ENCODE assay signal across 9 cellular contexts in the genomic region with DNA sequence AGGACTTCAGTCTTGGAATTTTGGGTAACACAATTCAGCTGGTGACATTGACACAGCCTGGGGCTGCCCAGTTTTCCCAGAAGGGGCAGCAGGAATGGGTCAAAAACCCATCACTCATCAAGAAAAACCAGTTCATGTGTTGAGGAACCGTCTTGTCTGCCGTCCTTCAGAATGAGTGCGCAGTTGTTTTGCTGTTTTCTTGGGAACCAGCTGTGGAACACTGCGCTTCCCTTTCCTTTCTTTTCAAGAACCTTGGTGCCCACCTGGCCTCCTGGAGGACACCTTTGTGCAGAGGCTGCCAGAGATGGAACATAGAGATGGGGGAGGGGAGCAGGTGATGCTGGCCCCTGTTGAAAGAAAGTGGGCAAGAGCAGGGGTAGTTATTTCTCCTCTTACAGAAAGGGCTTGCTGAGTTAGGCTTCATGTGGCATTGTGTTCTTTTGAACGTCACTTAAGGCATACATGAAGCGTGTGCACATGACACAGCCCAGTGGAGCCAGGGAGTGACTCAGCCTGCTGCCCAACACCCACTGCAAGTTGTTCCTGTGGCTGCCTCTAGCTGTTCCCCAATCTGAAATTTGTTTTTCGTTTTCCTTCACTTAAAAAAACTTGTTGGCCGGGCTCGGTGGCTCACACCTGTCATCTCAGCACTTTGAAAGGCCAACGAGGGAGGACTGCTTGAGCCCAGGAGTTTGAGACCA.
DNase-seq lines count a peak whose midpoint lies in the region; ATAC-seq and TF ChIP-seq lines count a peak whose summit lies in the region.
"Had no signal": no experiment of that assay in that cellular context is flagged by ENCODE, and none has a peak within 500 bp of the region (broad histone marks: within the 10 kb centered on the region; RNA-seq: fewer than 3 reads in every experiment).

No MANE protein-coding gene starts in this region.

- H3K27me3 Mint-ChIP-seq in Caco-2 (ENCODE audit: insufficient read depth, unreplicated experiment) (no peaks in the 10 kb centered on the region), endothelial cell (ENCODE audit: unreplicated experiment) (peaks cover 3% of the 10 kb centered on the region)
- H3K27me3 Mint-ChIP-seq: naive thymus-derived CD8-positive, alpha-beta T cell had no signal

- intact Hi-C loops in Caco-2 (cut with micrococcal nuclease; ENCODE audit: unreplicated experiment): no loop called here

- no TSS peak for BruUV-seq in Caco-2 (replicated peaks; lab: Mats Ljungman, UMichigan)

- CTCF ChIA-PET in Caco-2 (lab: Charles Lee): no interaction called here

- H3K27ac Mint-ChIP-seq in Caco-2 (ENCODE audit: unreplicated experiment) (peak overlapping the region; percentile 55), endothelial cell (ENCODE audit: unreplicated experiment) (no peak overlapping the region)

- H3K9me3 Mint-ChIP-seq in Caco-2 (ENCODE audit: unreplicated experiment): no peaks in the 10 kb centered on the region
- no peaks in the 10 kb centered on the region for H3K9me3 Mint-ChIP-seq in endothelial cell (ENCODE audit: unreplicated experiment)
- H3K9me3 Mint-ChIP-seq: naive thymus-derived CD8-positive, alpha-beta T cell had no signal

- in situ Hi-C loops in SK-MEL-5 (cut with HindIII; ENCODE audit: low pct_unique_long_range_greater_than_20kb, low sequenced_read_pairs): no loop called here

- H3K9me3 ChIP-seq in Caco-2: no peaks in the 10 kb centered on the region

- H3K4me1 ChIP-seq in Caco-2: peaks cover 54% of the 10 kb centered on the region

- H3K4me3 ChIP-seq in Caco-2 (ENCODE audit: low read depth, low read length) (no peak overlapping the region), skeletal muscle cell (ENCODE audit: low read depth, low read length) (no peak overlapping the region)

- H3K4me1 Mint-ChIP-seq in Caco-2 (ENCODE audit: low read depth, unreplicated experiment): peaks cover 63% of the 10 kb centered on the region
- peaks cover 5% of the 10 kb centered on the region for H3K4me1 Mint-ChIP-seq in endothelial cell (ENCODE audit: unreplicated experiment)

- peak; percentile 67 for ATAC-seq in GM19463 (IDR thresholded peaks at IDR 0.05; ENCODE audit: unreplicated experiment)
- ATAC-seq in HG03457 (IDR thresholded peaks at IDR 0.05; ENCODE audit: unreplicated experiment): peak; percentile 64

- POLR2A ChIA-PET in Caco-2 (lab: Charles Lee): no interaction called here

- TF ChIP-seq CTCF in Caco-2 (IDR thresholded peaks at IDR 0.05; ENCODE audit: insufficient read depth in 1 of 2, low read depth in 1 of 2, low read length in 1 of 2, severe bottlenecking in 1 of 2, unreplicated experiment in 1 of 2) (no peak), endothelial cell (IDR thresholded peaks at IDR 0.05; ENCODE audit: unreplicated experiment) (no peak)

- H3K36me3 ChIP-seq in Caco-2 (ENCODE audit: control insufficient read depth, insufficient read depth, low read length): no peaks in the 10 kb centered on the region; the same call in 1 of the 2 replicates

- no peak overlapping the region for H3K4me3 Mint-ChIP-seq in Caco-2 (ENCODE audit: unreplicated experiment)
- no peak overlapping the region for H3K4me3 Mint-ChIP-seq in endothelial cell (ENCODE audit: unreplicated experiment)

- DNase-seq in Caco-2: no peak
- DNase-seq in SK-MEL-5 (ENCODE audit: low read depth, low spot score): peak; percentile 46
- peak; percentile 87 for DNase-seq in glomerular visceral epithelial cell (ENCODE audit: extremely low spot score)
- DNase-seq in skeletal muscle cell (ENCODE audit: low read depth): peak; percentile 92
- no peak for DNase-seq in endothelial cell (ENCODE audit: low spot score)
- no peak for DNase-seq in iPS-NIHi7 (ENCODE audit: extremely low spot score)

- H3K36me3 Mint-ChIP-seq in Caco-2 (ENCODE audit: insufficient read depth, unreplicated experiment) (peaks cover 12% of the 10 kb centered on the region), endothelial cell (ENCODE audit: low read depth, unreplicated experiment) (no peaks in the 10 kb centered on the region)
- H3K36me3 Mint-ChIP-seq: naive thymus-derived CD8-positive, alpha-beta T cell had no signal

- H3K27me3 ChIP-seq in Caco-2 (replicated peaks; ENCODE audit: control insufficient read depth, insufficient read depth, low read length): no peaks in the 10 kb centered on the region

Comparison
In these comparisons a context has a peak if more than half of its experiments do, and no peak if none do; other contexts are left out.
1. DNase-seq: peak in SK-MEL-5 (single experiment), glomerular visceral epithelial cell (single experiment) and skeletal muscle cell (single experiment); none in Caco-2 (0 of 2), endothelial cell (single experiment) and iPS-NIHi7 (single experiment).